In genomic region chr16:3807425-3808123, GRCh38 we compare ENCODE assay signal across 16 cellular contexts.
DNase-seq lines count a peak whose midpoint lies in the region; ATAC-seq and TF ChIP-seq lines count a peak whose summit lies in the region.
"Had no signal": no experiment of that assay in that cellular context is flagged by ENCODE, and none has a peak within 500 bp of the region (broad histone marks: within the 10 kb centered on the region; RNA-seq: fewer than 3 reads in every experiment).

No MANE protein-coding gene starts in this region.

- peak overlapping the region in 6 of 8 donors; percentile 46 to 85 (median 54) for H3K27ac Mint-ChIP-seq in CD8-positive, alpha-beta memory T cell
- H3K27ac Mint-ChIP-seq in activated naive CD4-positive, alpha-beta T cell treated with anti-CD3 and anti-CD28 coated beads, Interleukin-2, amount 50 U/mL, for 72 hours: peak overlapping the region; percentile 69 to 72
- H3K27ac Mint-ChIP-seq in mesothelial cell of epicardium: peak overlapping the region; percentile 32

- H3K9me3 Mint-ChIP-seq in CD8-positive, alpha-beta memory T cell: no peaks in the 10 kb centered on the region
- H3K9me3 Mint-ChIP-seq in activated naive CD4-positive, alpha-beta T cell treated with anti-CD3 and anti-CD28 coated beads, Interleukin-2, amount 50 U/mL, for 72 hours: peaks cover 0 to 6% of the 10 kb centered on the region in 2 donors
- no peaks in the 10 kb centered on the region for H3K9me3 Mint-ChIP-seq in mesothelial cell of epicardium

- POLR2A ChIA-PET in CD8-positive, alpha-beta memory T cell (lab: Charles Lee): no interaction called here

- H3K27me3 Mint-ChIP-seq in CD8-positive, alpha-beta memory T cell: no peaks in the 10 kb centered on the region
- H3K27me3 Mint-ChIP-seq in mesothelial cell of epicardium (ENCODE audit: low read depth): no peaks in the 10 kb centered on the region

- H3K4me3 ChIP-seq in CD8-positive, alpha-beta memory T cell (ENCODE audit: low read length): no peak overlapping the region
- H3K4me3 ChIP-seq: BLaER1, tibial nerve had no signal

- ATAC-seq in activated naive CD4-positive, alpha-beta T cell treated with anti-CD3 and anti-CD28 coated beads, Interleukin-2, amount 50 U/mL, for 72 hours: peak; percentile 51 to 64
- ATAC-seq in HG03521 (IDR thresholded peaks at IDR 0.05; ENCODE audit: unreplicated experiment) (no peak), GM19397 (IDR thresholded peaks at IDR 0.05; ENCODE audit: unreplicated experiment) (no peak)

- H3K4me3 Mint-ChIP-seq in CD8-positive, alpha-beta memory T cell: peak overlapping the region in 6 of 7 donors; percentile 18 to 52 (median 28)
- no peak overlapping the region for H3K4me3 Mint-ChIP-seq in mesothelial cell of epicardium

- H3K27ac ChIP-seq in CD8-positive, alpha-beta memory T cell (ENCODE audit: low read depth, low read length): no peak overlapping the region
- H3K27ac ChIP-seq: BLaER1, HL-60, tibial nerve had no signal

- TF ChIP-seq CTCF in GM20000 (IDR thresholded peaks at IDR 0.05; ENCODE audit: extremely low read depth, missing control alignments) (no peak), mesothelial cell of epicardium (IDR thresholded peaks at IDR 0.05; ENCODE audit: unreplicated experiment) (no peak)

- peaks cover 60% of the 10 kb centered on the region for H3K4me1 ChIP-seq in CD8-positive, alpha-beta memory T cell (ENCODE audit: insufficient read depth, low read length)

- CTCF ChIA-PET in CD8-positive, alpha-beta memory T cell (lab: Charles Lee): no interaction called here

- DNase-seq in CD8-positive, alpha-beta memory T cell: no peak
- DNase-seq in GM20000 (ENCODE audit: low spot score) (peak; percentile 47), mesothelial cell of epicardium (ENCODE audit: low spot score in 2 of 2, unreplicated experiment in 2 of 2) (no peak), foreskin melanocyte (no peak)
- DNase-seq in activated naive CD4-positive, alpha-beta T cell treated with anti-CD3 and anti-CD28 coated beads, Interleukin-2, amount 50 U/mL, for 72 hours (ENCODE audit: low spot score in 2 of 2): no peak
- DNase-seq: activated gamma-delta T cell treated with Interleukin-2 at 50 U/mL for 16 hours, islet precursor cell, Karpas-422, NCI-H187 treated with DMSO at 0.1 percent for 48 hours, NCI-H526, SW 1271 had no signal

- H3K27me3 ChIP-seq in CD8-positive, alpha-beta memory T cell (ENCODE audit: insufficient read depth, low read length, poor library complexity, severe bottlenecking): no peaks in the 10 kb centered on the region
- H3K27me3 ChIP-seq: BLaER1, tibial nerve had no signal

- H3K4me1 Mint-ChIP-seq in CD8-positive, alpha-beta memory T cell: peaks cover 83 to 93% (median 90%) of the 10 kb centered on the region in 3 donors
- H3K4me1 Mint-ChIP-seq in mesothelial cell of epicardium: peaks cover 8% of the 10 kb centered on the region

- H3K36me3 Mint-ChIP-seq in CD8-positive, alpha-beta memory T cell: peaks cover 0 to 64% (median 22%) of the 10 kb centered on the region in 3 donors
- peaks cover 8 to 52% of the 10 kb centered on the region in 2 donors for H3K36me3 Mint-ChIP-seq in activated naive CD4-positive, alpha-beta T cell treated with anti-CD3 and anti-CD28 coated beads, Interleukin-2, amount 50 U/mL, for 72 hours
- H3K36me3 Mint-ChIP-seq in mesothelial cell of epicardium: peaks cover 34% of the 10 kb centered on the region

- H3K9me3 ChIP-seq in CD8-positive, alpha-beta memory T cell (ENCODE audit: low read length): no peaks in the 10 kb centered on the region
- H3K9me3 ChIP-seq: BLaER1, tibial nerve had no signal

- no peaks in the 10 kb centered on the region for H3K36me3 ChIP-seq in CD8-positive, alpha-beta memory T cell (ENCODE audit: insufficient read depth, low read length)

Comparison
In these comparisons a context has a peak if more than half of its experiments do, and no peak if none do; other contexts are left out.
1. ATAC-seq: peak in activated naive CD4-positive, alpha-beta T cell treated with anti-CD3 and anti-CD28 coated beads, Interleukin-2, amount 50 U/mL, for 72 hours (2 of 2); none in HG03521 (single experiment) and GM19397 (single experiment).
2. Peak in every context shown above with its lines, with median percentiles within 50 percentile points of each other: H3K27ac Mint-ChIP-seq.